Comparison of ENCODE assay signal across 38 cellular contexts in the genomic region with DNA sequence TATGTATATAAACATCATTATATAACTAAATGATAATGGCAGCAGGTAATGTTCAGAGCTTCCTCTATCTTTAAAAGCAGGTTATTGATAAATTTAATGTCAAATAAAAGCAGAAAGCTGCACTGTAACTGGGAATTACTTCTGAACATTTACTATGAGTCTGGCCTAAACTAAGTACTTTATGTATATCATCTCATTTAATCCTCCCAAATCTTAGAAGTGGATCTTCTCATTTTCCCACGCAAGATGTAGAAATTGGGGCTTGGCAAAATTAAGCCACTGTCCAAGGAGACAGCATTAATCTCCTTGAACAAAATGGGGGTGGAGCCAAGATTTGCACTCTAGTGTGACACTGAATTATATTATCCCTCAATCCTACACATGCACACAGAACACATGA. TPM values are rescaled to one million over a fixed set of nuclear protein-coding genes. Genes with fewer than 3 reads are reported as not detected.
DNase-seq lines count a peak whose midpoint lies in the region; ATAC-seq and TF ChIP-seq lines count a peak whose summit lies in the region.
"Had no signal": no experiment of that assay in that cellular context is flagged by ENCODE, and none has a peak within 500 bp of the region (broad histone marks: within the 10 kb centered on the region; RNA-seq: fewer than 3 reads in every experiment).

No MANE protein-coding gene starts in this region.

- no peak overlapping the region for H2AFZ ChIP-seq in smooth muscle cell (ENCODE audit: low read depth)
- H2AFZ ChIP-seq: GM23338 had no signal

- H3K36me3 Mint-ChIP-seq in T-helper 17 cell (ENCODE audit: low read depth): no peaks in the 10 kb centered on the region
- peaks cover 3 to 49% (median 8%) of the 10 kb centered on the region in 5 donors for H3K36me3 Mint-ChIP-seq in naive thymus-derived CD4-positive, alpha-beta T cell
- H3K36me3 Mint-ChIP-seq: immature natural killer cell had no signal

- no peaks in the 10 kb centered on the region for H3K27me3 ChIP-seq in BLaER1 treated with 17β-estradiol and CSF1 and Interleukin-3, amounts not matched to agents 10 nM and 100 nM
- H3K27me3 ChIP-seq in naive thymus-derived CD4-positive, alpha-beta T cell (ENCODE audit: control insufficient read depth in 2 of 2, insufficient read depth in 2 of 2, low read length in 2 of 2): no peaks in the 10 kb centered on the region
- H3K27me3 ChIP-seq in smooth muscle cell (ENCODE audit: low read depth): no peaks in the 10 kb centered on the region
- H3K27me3 ChIP-seq: BE2C, gastroesophageal sphincter, right atrium auricular region, spleen, thyroid gland, uterus had no signal

- H3K9me3 ChIP-seq in BLaER1 treated with 17β-estradiol and CSF1 and Interleukin-3, amounts not matched to agents 10 nM and 100 nM (replicated peaks in 1 of 11): no peaks in the 10 kb centered on the region
- no peaks in the 10 kb centered on the region for H3K9me3 ChIP-seq in T-helper 17 cell (ENCODE audit: control insufficient read depth, low read length, poor library complexity, severe bottlenecking)
- H3K9me3 ChIP-seq in naive thymus-derived CD4-positive, alpha-beta T cell (ENCODE audit: control insufficient read depth in 2 of 3, low read length in 3 of 3): no peaks in the 10 kb centered on the region
- H3K9me3 ChIP-seq in smooth muscle cell (replicated peaks; ENCODE audit: low read depth): no peaks in the 10 kb centered on the region
- H3K9me3 ChIP-seq: BE2C, gastroesophageal sphincter, right atrium auricular region, spleen, thyroid gland, uterus had no signal

- peaks cover 61% of the 10 kb centered on the region for H3K79me2 ChIP-seq in smooth muscle cell (ENCODE audit: low read depth)

- H3K27ac Mint-ChIP-seq in T-helper 17 cell: peak overlapping the region; percentile 94
- H3K27ac Mint-ChIP-seq in naive thymus-derived CD4-positive, alpha-beta T cell: peak overlapping the region in 8 of 9 donors; percentile 68 to 97 (median 92)
- H3K27ac Mint-ChIP-seq: activated T-helper 1 cell treated with anti-CD3 and anti-CD28 coated beads, Interleukin-12 subunit alpha, Interleukin-12 subunit beta, Interleukin-2, Interleukin-4 antibody, amounts not matched to agents 30 ng/mL and 10 ng/mL and 1 ng/mL, durations not matched to agents 14 hours and 24 hours and 36 hours; GM23338 had no signal

- no peaks in the 10 kb centered on the region for H3K27me3 Mint-ChIP-seq in T-helper 17 cell
- no peaks in the 10 kb centered on the region for H3K27me3 Mint-ChIP-seq in naive thymus-derived CD4-positive, alpha-beta T cell

- H4K20me1 ChIP-seq in BLaER1 treated with 17β-estradiol and CSF1 and Interleukin-3, amounts not matched to agents 10 nM and 100 nM: peaks cover 62 to 95% (median 90%) of the 10 kb centered on the region in 11 experiments; a peak in 21 of 22 replicates
- H4K20me1 ChIP-seq in smooth muscle cell (ENCODE audit: low read depth): peaks cover 90% of the 10 kb centered on the region

- peaks cover 4% of the 10 kb centered on the region for H3F3A ChIP-seq in smooth muscle cell (ENCODE audit: low read depth)

- POLR2A ChIA-PET in naive thymus-derived CD4-positive, alpha-beta T cell (lab: Charles Lee): interaction anchor here (1.3 to 5.4 kb wide), 5 partner anchors 11 to 39 kb away, joined by 4 to 38 read pairs (median 15); no protein-coding TSS in a partner anchor

- H3K27ac ChIP-seq in BLaER1 treated with 17β-estradiol and CSF1 and Interleukin-3, amounts not matched to agents 10 nM and 100 nM: no peak overlapping the region
- peak overlapping the region; percentile 69 for H3K27ac ChIP-seq in naive thymus-derived CD4-positive, alpha-beta T cell (ENCODE audit: low read depth, low read length)
- no peak overlapping the region for H3K27ac ChIP-seq in smooth muscle cell (ENCODE audit: low read depth)
- H3K27ac ChIP-seq: gastroesophageal sphincter, right atrium auricular region, RWPE1, thyroid gland, uterus had no signal

- H3K4me3 Mint-ChIP-seq in T-helper 17 cell: no peak overlapping the region
- peak overlapping the region in 7 of 10 donors; percentile 3 to 80 (median 75) for H3K4me3 Mint-ChIP-seq in naive thymus-derived CD4-positive, alpha-beta T cell
- H3K4me3 Mint-ChIP-seq: activated T-helper 1 cell treated with anti-CD3 and anti-CD28 coated beads, Interleukin-12 subunit alpha, Interleukin-12 subunit beta, Interleukin-2, Interleukin-4 antibody, amounts not matched to agents 30 ng/mL and 10 ng/mL and 1 ng/mL, durations not matched to agents 14 hours and 24 hours and 36 hours; GM23338; T-helper 1 cell treated with Interleukin-12 subunit alpha and Interleukin-12 subunit beta and Interleukin-4 antibody, amounts not matched to agents 30 μg/mL and 1 μg/mL, for 36 hours had no signal

- peaks cover 72% of the 10 kb centered on the region for H3K4me1 Mint-ChIP-seq in T-helper 17 cell
- H3K4me1 Mint-ChIP-seq in naive thymus-derived CD4-positive, alpha-beta T cell: peaks cover 71 to 96% (median 90%) of the 10 kb centered on the region in 7 donors

- 100% methylated on average over 1 of the region's 1 CpG for WGBS in smooth muscle cell (ENCODE audit: low lambda C conversion rate)

- peaks cover 81 to 92% (median 90%) of the 10 kb centered on the region in 10 experiments for H3K4me1 ChIP-seq in BLaER1 treated with 17β-estradiol and CSF1 and Interleukin-3, amounts not matched to agents 10 nM and 100 nM
- peaks cover 71 to 84% of the 10 kb centered on the region in 2 donors for H3K4me1 ChIP-seq in naive thymus-derived CD4-positive, alpha-beta T cell (ENCODE audit: control insufficient read depth in 2 of 2, insufficient read depth in 2 of 2, low read length in 2 of 2)
- peaks cover 26% of the 10 kb centered on the region for H3K4me1 ChIP-seq in smooth muscle cell (ENCODE audit: low read depth)

- DNase-seq in GM12865 (ENCODE audit: low read depth) (no peak), T-helper 17 cell (no peak), NCI-H446 treated with DMSO at 0.1 percent for 48 hours (lab: John Stamatoyannopoulos, UW) (no peak), smooth muscle cell (lab: John Stamatoyannopoulos, UW; ENCODE audit: unreplicated experiment) (no peak)
- DNase-seq in naive thymus-derived CD4-positive, alpha-beta T cell: no peak
- DNase-seq: ACHN; activated CD4-positive, alpha-beta T cell treated with anti-CD3 and anti-CD28 coated beads, Interleukin-2, amount 50 U/mL, for 4 hours; activated naive CD4-positive, alpha-beta T cell treated with Interleukin-2 at 50 U/mL for 16 hours; amygdala; BE2C; DMS79; hippocampal formation; immature natural killer cell; IMR-90; left cardiac atrium; NCI-H1092; NCI-H187; NCI-H2171; NCI-H510A; posterior cingulate gyrus; spleen; thyroid gland; uterus had no signal

- intact Hi-C loops in naive thymus-derived CD4-positive, alpha-beta T cell (cut with micrococcal nuclease): no loop called here

- CTCF ChIA-PET in naive thymus-derived CD4-positive, alpha-beta T cell (lab: Charles Lee): interaction anchor here (1.2 kb wide), 1 partner anchor 48 kb away, joined by 3 read pairs; no protein-coding TSS in a partner anchor

- ATAC-seq in T-helper 17 cell (no peak), HG03354 (IDR thresholded peaks at IDR 0.05; ENCODE audit: poor library complexity, severe bottlenecking, unreplicated experiment) (no peak)
- no peak for ATAC-seq in naive thymus-derived CD4-positive, alpha-beta T cell
- ATAC-seq: activated CD4-positive, CD25-positive, alpha-beta regulatory T cell treated with anti-CD3 and anti-CD28 coated beads, Interleukin-2, amount 50 U/mL, for 24 hours; gastroesophageal sphincter; GM23338; left cardiac atrium had no signal

- no peaks in the 10 kb centered on the region for H3K9me3 Mint-ChIP-seq in naive thymus-derived CD4-positive, alpha-beta T cell
- H3K9me3 Mint-ChIP-seq: activated T-helper 1 cell treated with anti-CD3 and anti-CD28 coated beads, Interleukin-12 subunit alpha, Interleukin-12 subunit beta, Interleukin-2, Interleukin-4 antibody, amounts not matched to agents 30 ng/mL and 10 ng/mL and 1 ng/mL, durations not matched to agents 14 hours and 24 hours and 36 hours; GM23338; immature natural killer cell; T-helper 1 cell treated with Interleukin-12 subunit alpha and Interleukin-12 subunit beta and Interleukin-4 antibody, amounts not matched to agents 30 μg/mL and 1 μg/mL, for 36 hours had no signal

- H3K9ac ChIP-seq in BLaER1 treated with 17β-estradiol and CSF1 and Interleukin-3, amounts not matched to agents 10 nM and 100 nM: 0 out of 22 replicates have a peak overlapping the region, but pooled peaks of 1 of the 11 experiments have one; percentile 79
- no peak overlapping the region for H3K9ac ChIP-seq in smooth muscle cell (ENCODE audit: low read depth)

- TF ChIP-seq CTCF in GM12865 (IDR thresholded peaks at IDR 0.05; ENCODE audit: insufficient read depth, low read depth, low read length, missing control alignments): no peak
- no peak for TF ChIP-seq CTCF in smooth muscle cell (IDR thresholded peaks at IDR 0.05; ENCODE audit: borderline replicate concordance, insufficient read depth, poor library complexity, severe bottlenecking)

- H3K4me2 ChIP-seq in BLaER1 treated with 17β-estradiol and CSF1 and Interleukin-3, amounts not matched to agents 10 nM and 100 nM: peak overlapping the region; percentile 90 to 97 (median 94); a peak in 21 of 22 replicates
- no peak overlapping the region for H3K4me2 ChIP-seq in smooth muscle cell
- H3K4me2 ChIP-seq: GM23338 had no signal

- H3K4me3 ChIP-seq in BLaER1 treated with 17β-estradiol and CSF1 and Interleukin-3, amounts not matched to agents 10 nM and 100 nM: no peak overlapping the region
- H3K4me3 ChIP-seq in GM12865 (ENCODE audit: low read depth, low read length) (peak overlapping the region; percentile 46), smooth muscle cell (no peak overlapping the region)
- H3K4me3 ChIP-seq in naive thymus-derived CD4-positive, alpha-beta T cell (ENCODE audit: low read length): no peak overlapping the region
- H3K4me3 ChIP-seq: gastroesophageal sphincter, GM23338, lung, right atrium auricular region, spleen, thyroid gland, uterus had no signal

- H3K36me3 ChIP-seq in BLaER1 treated with 17β-estradiol and CSF1 and Interleukin-3, amounts not matched to agents 10 nM and 100 nM: peaks cover 1 to 35% (median 22%) of the 10 kb centered on the region in 11 experiments; a peak in 20 of 22 replicates
- peaks cover 0 to 4% (median 0%) of the 10 kb centered on the region in 3 experiments for H3K36me3 ChIP-seq in naive thymus-derived CD4-positive, alpha-beta T cell (ENCODE audit: control insufficient read depth in 2 of 3, insufficient read depth in 3 of 3, low read length in 3 of 3)
- H3K36me3 ChIP-seq in smooth muscle cell (ENCODE audit: low read depth): no peaks in the 10 kb centered on the region
- H3K36me3 ChIP-seq: BE2C, gastroesophageal sphincter, right atrium auricular region, thyroid gland, uterus had no signal

RNA-seq across cellular contexts. Expression of a gene that starts 5.7 kb away (rescaled TPM):
- total RNA-seq in T-helper 17 cell: 10 to 100 TPM; 62.2 to 71.6 TPM
- total RNA-seq in naive thymus-derived CD4-positive, alpha-beta T cell: 100 to 1,000 TPM in 4 of 5 experiments, 10 to 100 TPM in 1; 84.5 to 149 (median 128) TPM
- 10 to 100 TPM; 51.1 to 80.8 TPM for polyA plus RNA-seq in naive thymus-derived CD4-positive, alpha-beta T cell
- total RNA-seq in smooth muscle cell: 14.9 and 25.6 TPM in 2 replicates
- 7.5 and 9.3 TPM in 2 replicates for polyA plus RNA-seq in smooth muscle cell

RNA-seq across cellular contexts. Expression of a gene that starts 46.5 kb away (rescaled TPM):
- not detected for total RNA-seq in T-helper 17 cell
- under 1 TPM in 1 of 5 experiments, not detected in 4; 0.37 TPM for total RNA-seq in naive thymus-derived CD4-positive, alpha-beta T cell
- not detected for polyA plus RNA-seq in naive thymus-derived CD4-positive, alpha-beta T cell
- not detected in 2 replicates for total RNA-seq in smooth muscle cell
- 0.31 TPM in 1 of 2 replicates, not detected in the other for polyA plus RNA-seq in smooth muscle cell
- total RNA-seq: activated T-helper 1 cell treated with anti-CD3 and anti-CD28 coated beads, Interleukin-12 subunit alpha, Interleukin-12 subunit beta, Interleukin-2, Interleukin-4 antibody, amounts not matched to agents 30 ng/mL and 10 ng/mL and 1 ng/mL, durations not matched to agents 14 hours and 24 hours and 36 hours; chondrocyte; endothelial cell of umbilical vein; gastroesophageal sphincter; mononuclear cell; SK-MEL-5; spleen; uterus had no signal
- polyA plus RNA-seq: endothelial cell of umbilical vein, fibroblast of lung, immature natural killer cell, IMR-90, spleen had no signal
